1 cellular context compared by ENCODE assay signal in genomic region chr3:171883257-171883892, GRCh38.
TF ChIP-seq lines count a peak whose summit lies in the region.

No MANE protein-coding gene starts in this region.

TF ChIP-seq in HepG2, 621 proteins besides CTCF, POLR2A, EP300 and RAD21 (continued from another document and continues in another):
- peak; percentile 86 for TF ChIP-seq ZNF609 (CRISPR knock-in tag; IDR thresholded peaks at IDR 0.05; ENCODE audit: borderline replicate concordance)
- TF ChIP-seq BCLAF1 (IDR thresholded peaks at IDR 0.05) = no peak
- peak; percentile 90 for TF ChIP-seq ARID5B (CRISPR knock-in tag; IDR thresholded peaks at IDR 0.05)
- no peak for TF ChIP-seq ZNF704 (CRISPR knock-in tag; IDR thresholded peaks at IDR 0.05; ENCODE audit: borderline replicate concordance)
- no peak for TF ChIP-seq ZNF18 (CRISPR knock-in tag; IDR thresholded peaks at IDR 0.05; ENCODE audit: insufficient replicate concordance)
- TF ChIP-seq CREB3 (CRISPR knock-in tag; IDR thresholded peaks at IDR 0.05) = no peak
- TF ChIP-seq HOXA5 (CRISPR knock-in tag; IDR thresholded peaks at IDR 0.05) = peak; percentile 60; the same call in 1 of the 2 replicates
- peak in 1 of 2 experiments; percentile 87; a peak in 2 of 4 replicates for TF ChIP-seq ATF4 (CRISPR knock-in tag; IDR thresholded peaks at IDR 0.05)
- peak; percentile 74; the same call in 1 of the 2 replicates for TF ChIP-seq MIXL1 (CRISPR knock-in tag; IDR thresholded peaks at IDR 0.05)
- TF ChIP-seq ELF4 (CRISPR knock-in tag; IDR thresholded peaks at IDR 0.05; ENCODE audit: borderline replicate concordance) = no peak
- TF ChIP-seq TBX3 (IDR thresholded peaks at IDR 0.05; ENCODE audit: borderline replicate concordance) = peak; percentile 90; the same call in 1 of the 2 replicates
- TF ChIP-seq FOXC1 (CRISPR knock-in tag; IDR thresholded peaks at IDR 0.05; ENCODE audit: borderline replicate concordance) = no peak
- TF ChIP-seq NCOA2 (CRISPR knock-in tag; IDR thresholded peaks at IDR 0.05) = peak; percentile 95
- no peak for TF ChIP-seq ZBTB46 (CRISPR knock-in tag; IDR thresholded peaks at IDR 0.05; ENCODE audit: borderline replicate concordance)
- peak; percentile 95 for TF ChIP-seq ZNF264 (CRISPR knock-in tag; IDR thresholded peaks at IDR 0.05)
- TF ChIP-seq RFX1 (IDR thresholded peaks at IDR 0.05) = no peak
- peak; percentile 47; the same call in 1 of the 2 replicates for TF ChIP-seq E2F1 (CRISPR knock-in tag; IDR thresholded peaks at IDR 0.05)
- 0 out of 2 replicates have a peak, but pooled peaks have one; percentile 36 for TF ChIP-seq RFXANK (CRISPR knock-in tag; IDR thresholded peaks at IDR 0.05)
- peak; percentile 98 for TF ChIP-seq TCF7 (IDR thresholded peaks at IDR 0.05; ENCODE audit: low read depth)
- peak; percentile 90 for TF ChIP-seq TCF7L2 (IDR thresholded peaks at IDR 0.05; ENCODE audit: low read depth, low read length)
- TF ChIP-seq KAT8 (CRISPR knock-in tag; IDR thresholded peaks at IDR 0.05) = 0 out of 2 replicates have a peak, but pooled peaks have one; percentile 19
- peak; percentile 94 for TF ChIP-seq GATAD2A (CRISPR knock-in tag; IDR thresholded peaks at IDR 0.05)
- no peak for TF ChIP-seq ZNF768 (CRISPR knock-in tag; IDR thresholded peaks at IDR 0.05)
- peak; percentile 51; the same call in 1 of the 2 replicates for TF ChIP-seq ZNF362 (CRISPR knock-in tag; IDR thresholded peaks at IDR 0.05; ENCODE audit: borderline replicate concordance)
- TF ChIP-seq HNF4G (IDR thresholded peaks at IDR 0.05; ENCODE audit: borderline replicate concordance, low read depth, low read length) = peak; percentile 33; the same call in 1 of the 2 replicates
- TF ChIP-seq HNF4G (CRISPR knock-in tag; IDR thresholded peaks at IDR 0.05; ENCODE audit: borderline replicate concordance, low read depth) = no peak
- TF ChIP-seq RARA (CRISPR knock-in tag; IDR thresholded peaks at IDR 0.05) = peak; percentile 55
- TF ChIP-seq ZNF503 (CRISPR knock-in tag; IDR thresholded peaks at IDR 0.05) = peak; percentile 91
